Comparison of ENCODE assay signal across 12 cellular contexts in genomic region chr9:13083973-13084528, GRCh38.
A peak's percentile ranks its signal among the peaks of the same experiment; 100 is the strongest.
DNase-seq lines count a peak whose midpoint lies in the region; ATAC-seq and TF ChIP-seq lines count a peak whose summit lies in the region.
"Had no signal": no experiment of that assay in that cellular context is flagged by ENCODE, and none has a peak within 500 bp of the region (broad histone marks: within the 10 kb centered on the region; RNA-seq: fewer than 3 reads in every experiment).

No MANE protein-coding gene starts in this region.

- TF ChIP-seq POLR2A in breast epithelium (IDR thresholded peaks at IDR 0.05) (no peak), right lobe of liver (IDR thresholded peaks at IDR 0.05) (no peak)

- 78% methylated on average over 1 of the region's 1 CpG for WGBS in right lobe of liver (ENCODE audit: insufficient coverage, low coverage, low lambda C conversion rate, missing lambda C conversion rate)

- H3K9me3 Mint-ChIP-seq in T-cell: peaks cover 3 to 15% (median 8%) of the 10 kb centered on the region in 3 donors
- H3K9me3 Mint-ChIP-seq: T-helper 1 cell treated with Interleukin-12 subunit alpha and Interleukin-12 subunit beta and Interleukin-4 antibody, amounts not matched to agents 30 μg/mL and 1 μg/mL, for 36 hours had no signal

- H3K27ac ChIP-seq in breast epithelium (peak overlapping the region; percentile 18 to 52), right lobe of liver (no peak overlapping the region)
- H3K27ac ChIP-seq: BLaER1 had no signal

- DNase-seq in AG20443 (ENCODE audit: low spot score) (peak; percentile 18), NCI-H2081 (lab: John Stamatoyannopoulos, UW) (peak; percentile 52 to 79), breast epithelium (ENCODE audit: low spot score in 2 of 2) (no peak), kidney epithelial cell (ENCODE audit: low read depth) (peak; percentile 4), T-cell (no peak), right lobe of liver (no peak)
- DNase-seq in stimulated activated CD8-positive, alpha-beta memory T cell treated with anti-CD3 and anti-CD28 coated beads, Interleukin-4, amount 100 ng/mL, for 48 hours: no peak
- DNase-seq: NCI-H2029 treated with DMSO at 0.1 percent for 48 hours had no signal

- H3K36me3 ChIP-seq in breast epithelium (no peaks in the 10 kb centered on the region), kidney epithelial cell (ENCODE audit: control insufficient read depth, insufficient read depth, low read length) (no peaks in the 10 kb centered on the region), right lobe of liver (no peaks in the 10 kb centered on the region)
- H3K36me3 ChIP-seq: BLaER1 had no signal

- H3K9me3 ChIP-seq in breast epithelium: no peaks in the 10 kb centered on the region
- H3K9me3 ChIP-seq in right lobe of liver: no peaks in the 10 kb centered on the region
- H3K9me3 ChIP-seq: BLaER1 had no signal

- no peaks in the 10 kb centered on the region for H3K4me1 Mint-ChIP-seq in T-cell

- no peaks in the 10 kb centered on the region for H3K36me3 Mint-ChIP-seq in T-cell

- intact Hi-C loops in breast epithelium (cut with DNase I; ENCODE audit: low total_unique reads): no loop called here
- intact Hi-C loops in right lobe of liver (cut with DNase I): no loop called here

- no peaks in the 10 kb centered on the region for H3K27me3 Mint-ChIP-seq in T-cell

- H3K4me3 ChIP-seq in breast epithelium (no peak overlapping the region), kidney epithelial cell (ENCODE audit: low read depth, low read length) (no peak overlapping the region), right lobe of liver (no peak overlapping the region)
- H3K4me3 ChIP-seq: BLaER1 had no signal

- no peaks in the 10 kb centered on the region for H3K27me3 ChIP-seq in breast epithelium
- no peaks in the 10 kb centered on the region for H3K27me3 ChIP-seq in kidney epithelial cell (ENCODE audit: control insufficient read depth, insufficient read depth, low read length)
- no peaks in the 10 kb centered on the region for H3K27me3 ChIP-seq in right lobe of liver
- H3K27me3 ChIP-seq: BLaER1 had no signal

- POLR2A ChIA-PET in T-cell (lab: Charles Lee): no interaction called here

- TF ChIP-seq CTCF in breast epithelium (IDR thresholded peaks at IDR 0.05) (no peak), kidney epithelial cell (IDR thresholded peaks at IDR 0.05; ENCODE audit: insufficient read depth, low read length, poor library complexity, severe bottlenecking) (no peak), right lobe of liver (IDR thresholded peaks at IDR 0.05) (no peak)

- peaks cover 0 to 6% of the 10 kb centered on the region in 2 donors for H3K4me1 ChIP-seq in breast epithelium
- no peaks in the 10 kb centered on the region for H3K4me1 ChIP-seq in right lobe of liver
- H3K4me1 ChIP-seq: BLaER1 had no signal

- ATAC-seq in T-cell (replicated peaks in 1 of 4) (no peak), HG02623 (IDR thresholded peaks at IDR 0.05; ENCODE audit: unreplicated experiment) (no peak), right lobe of liver (no peak)
- ATAC-seq: HCT116 had no signal

- no peak overlapping the region for H3K27ac Mint-ChIP-seq in T-cell
- H3K27ac Mint-ChIP-seq: T-helper 1 cell treated with Interleukin-12 subunit alpha and Interleukin-12 subunit beta and Interleukin-4 antibody, amounts not matched to agents 30 μg/mL and 1 μg/mL, for 36 hours had no signal

- CTCF ChIA-PET in T-cell (lab: Charles Lee): no interaction called here

- no peak overlapping the region for H3K4me3 Mint-ChIP-seq in T-cell
- H3K4me3 Mint-ChIP-seq: T-helper 1 cell treated with Interleukin-12 subunit alpha and Interleukin-12 subunit beta and Interleukin-4 antibody, amounts not matched to agents 30 μg/mL and 1 μg/mL, for 36 hours had no signal

Comparison
In these comparisons a context has a peak if more than half of its experiments do, and no peak if none do; other contexts are left out.
1. DNase-seq: peak in AG20443 (single experiment), NCI-H2081 (2 of 2) and kidney epithelial cell (single experiment); none in breast epithelium (0 of 2), stimulated activated CD8-positive, alpha-beta memory T cell treated with anti-CD3 and anti-CD28 coated beads, Interleukin-4, amount 100 ng/mL, for 48 hours (single experiment), T-cell (0 of 34) and right lobe of liver (0 of 3).
2. H3K27ac ChIP-seq: peak in breast epithelium (2 of 2); none in right lobe of liver (0 of 3).